In the genomic region with DNA sequence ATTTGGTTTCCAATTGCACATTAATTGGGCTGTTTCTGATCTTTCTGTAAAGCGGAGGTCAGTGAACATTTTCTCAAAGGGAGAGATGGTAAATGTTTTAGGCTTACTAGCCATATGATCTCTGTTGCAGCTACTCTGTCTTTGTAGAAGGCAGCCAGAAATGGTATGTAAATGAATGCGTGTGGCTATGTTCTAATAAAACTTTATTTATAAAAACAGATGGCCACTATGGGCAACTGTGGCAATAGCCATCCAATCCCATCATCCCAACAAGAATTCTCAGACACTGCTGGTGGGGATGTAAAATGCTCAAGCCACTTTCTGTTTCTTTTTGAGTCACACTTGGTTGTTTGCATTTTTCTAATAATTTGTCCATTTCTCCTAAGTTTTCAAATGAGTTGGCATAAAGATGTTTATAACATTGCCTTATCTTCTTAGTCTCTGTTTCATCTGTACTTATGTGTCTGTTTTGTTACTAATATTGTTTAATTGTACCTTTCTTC, we compare ENCODE assay signal across 18 cellular contexts.
DNase-seq lines count a peak whose midpoint lies in the region; ATAC-seq, FAIRE-seq and TF ChIP-seq lines count a peak whose summit lies in the region.
"Had no signal": no experiment of that assay in that cellular context is flagged by ENCODE, and none has a peak within 500 bp of the region (broad histone marks: within the 10 kb centered on the region; RNA-seq: fewer than 3 reads in every experiment).

No MANE protein-coding gene starts in this region.

- no peak overlapping the region for H3K27ac ChIP-seq in K562 (ENCODE audit: extremely low read depth, low read depth, low read length)
- H3K27ac ChIP-seq: 22Rv1; A549; BLaER1 treated with 17β-estradiol and CSF1 and Interleukin-3, amounts not matched to agents 10 nM and 100 nM; GM23248 had no signal

- H3K4me3 ChIP-seq in K562, result no peak overlapping the region
- H3K4me3 ChIP-seq in Caco-2 (ENCODE audit: low read depth, low read length), result no peak overlapping the region
- H3K4me3 ChIP-seq: A549; BLaER1 treated with 17β-estradiol and CSF1 and Interleukin-3, amounts not matched to agents 10 nM and 100 nM; GM23248 had no signal

- POLR2A ChIA-PET in activated CD8-positive, alpha-beta T cell treated with anti-CD3 and anti-CD28 coated beads, Interleukin-2, amount 10 ng/mL, durations not matched to agents 7 days and 5 days (lab: Charles Lee), result no interaction called here
- POLR2A ChIA-PET in activated CD8-positive, alpha-beta T cell treated with anti-CD3 and anti-CD28 coated beads for 36 hours (lab: Charles Lee), result no interaction called here
- POLR2A ChIA-PET in K562 (lab: Yijun Ruan, JAX) (interaction anchor here (0.5 kb wide), 1 partner anchor 203 kb away, joined by 3 read pairs; no protein-coding TSS in a partner anchor), Caco-2 (lab: Charles Lee) (no interaction called here)
- POLR2A ChIA-PET in activated CD4-positive, alpha-beta T cell treated with anti-CD3 and anti-CD28 coated beads for 36 hours (lab: Charles Lee), result no interaction called here

- BruUV-seq in K562 (replicated peaks; lab: Mats Ljungman, UMichigan), result no TSS peak
- no TSS peak for BruUV-seq in Caco-2 (replicated peaks; lab: Mats Ljungman, UMichigan)

- no peaks in the 10 kb centered on the region for H3K36me3 Mint-ChIP-seq in activated CD8-positive, alpha-beta T cell treated with anti-CD3 and anti-CD28 coated beads, Interleukin-2, amount 10 ng/mL, durations not matched to agents 7 days and 5 days (ENCODE audit: low read depth)
- no peaks in the 10 kb centered on the region for H3K36me3 Mint-ChIP-seq in activated CD8-positive, alpha-beta T cell treated with anti-CD3 and anti-CD28 coated beads for 36 hours (ENCODE audit: low read depth)
- H3K36me3 Mint-ChIP-seq in Caco-2 (ENCODE audit: insufficient read depth, unreplicated experiment), result no peaks in the 10 kb centered on the region
- H3K36me3 Mint-ChIP-seq in activated CD4-positive, alpha-beta T cell treated with anti-CD3 and anti-CD28 coated beads for 36 hours (ENCODE audit: low read depth), result no peaks in the 10 kb centered on the region
- H3K36me3 Mint-ChIP-seq: CD8-positive, alpha-beta T cell had no signal

- H3K27ac Mint-ChIP-seq in activated CD8-positive, alpha-beta T cell treated with anti-CD3 and anti-CD28 coated beads, Interleukin-2, amount 10 ng/mL, durations not matched to agents 7 days and 5 days, result no peak overlapping the region
- no peak overlapping the region for H3K27ac Mint-ChIP-seq in activated CD8-positive, alpha-beta T cell treated with anti-CD3 and anti-CD28 coated beads for 36 hours
- no peak overlapping the region for H3K27ac Mint-ChIP-seq in Caco-2 (ENCODE audit: unreplicated experiment)
- H3K27ac Mint-ChIP-seq in activated CD4-positive, alpha-beta T cell treated with anti-CD3 and anti-CD28 coated beads for 36 hours, result no peak overlapping the region
- H3K27ac Mint-ChIP-seq: B cell; CD8-positive, alpha-beta T cell had no signal

- no peak overlapping the region for H2AFZ ChIP-seq in K562 (ENCODE audit: low read depth, low read length)
- H2AFZ ChIP-seq: GM23248 had no signal

- no peak for TF ChIP-seq POLR2A in K562 (conservative IDR thresholded peaks at IDR 0.05)

- H3K36me3 ChIP-seq in K562 (ENCODE audit: control insufficient read depth, insufficient read depth, low read length) (no peaks in the 10 kb centered on the region), Caco-2 (ENCODE audit: control insufficient read depth, insufficient read depth, low read length) (no peaks in the 10 kb centered on the region)
- H3K36me3 ChIP-seq: BLaER1 treated with 17β-estradiol and CSF1 and Interleukin-3, amounts not matched to agents 10 nM and 100 nM had no signal

- DNase-seq in activated CD8-positive, alpha-beta T cell treated with anti-CD3 and anti-CD28 coated beads, Interleukin-2, amount 10 ng/mL, durations not matched to agents 7 days and 5 days, result peak; percentile 9
- DNase-seq in activated CD8-positive, alpha-beta T cell treated with anti-CD3 and anti-CD28 coated beads for 36 hours, result no peak
- DNase-seq in GM04503 (ENCODE audit: low read depth), result peak; percentile 17
- no peak for DNase-seq in K562 (ENCODE audit: extremely low read depth in 1 of 4, low spot score in 3 of 4)
- DNase-seq in Caco-2, result no peak
- no peak for DNase-seq in activated CD4-positive, alpha-beta T cell treated with anti-CD3 and anti-CD28 coated beads for 36 hours
- DNase-seq in activated CD4-positive, alpha-beta T cell treated with anti-CD3 and anti-CD28 coated beads, Interleukin-2, amount 50 U/mL, for 48 hours, result no peak
- DNase-seq: CD8-positive, alpha-beta T cell; GM23248; HCEC 1CT had no signal

- no peak for ATAC-seq in activated CD8-positive, alpha-beta T cell treated with anti-CD3 and anti-CD28 coated beads, Interleukin-2, amount 10 ng/mL, durations not matched to agents 7 days and 5 days
- ATAC-seq in activated CD8-positive, alpha-beta T cell treated with anti-CD3 and anti-CD28 coated beads for 36 hours, result no peak
- no peak for ATAC-seq in K562
- ATAC-seq in activated CD4-positive, alpha-beta T cell treated with anti-CD3 and anti-CD28 coated beads for 36 hours, result no peak
- ATAC-seq: A549; CD8-positive, alpha-beta T cell had no signal

- no peaks in the 10 kb centered on the region for H3K9me3 Mint-ChIP-seq in activated CD8-positive, alpha-beta T cell treated with anti-CD3 and anti-CD28 coated beads, Interleukin-2, amount 10 ng/mL, durations not matched to agents 7 days and 5 days (ENCODE audit: insufficient read depth)
- H3K9me3 Mint-ChIP-seq in activated CD8-positive, alpha-beta T cell treated with anti-CD3 and anti-CD28 coated beads for 36 hours, result peaks cover 3% of the 10 kb centered on the region
- H3K9me3 Mint-ChIP-seq in Caco-2 (ENCODE audit: unreplicated experiment), result no peaks in the 10 kb centered on the region
- peaks cover 4% of the 10 kb centered on the region for H3K9me3 Mint-ChIP-seq in activated CD4-positive, alpha-beta T cell treated with anti-CD3 and anti-CD28 coated beads for 36 hours (ENCODE audit: low read depth)

- FAIRE-seq in K562 (lab: Jason Lieb, UNC), result no peak
- FAIRE-seq: A549, D721Med, GM12892, GM18507, H54 had no signal

- 0% methylated on average over 2 of the region's 2 CpGs for WGBS in K562 (ENCODE audit: insufficient coverage, low coverage, missing lambda C conversion rate)

- CTCF ChIA-PET in activated CD8-positive, alpha-beta T cell treated with anti-CD3 and anti-CD28 coated beads, Interleukin-2, amount 10 ng/mL, durations not matched to agents 7 days and 5 days (lab: Charles Lee), result no interaction called here
- CTCF ChIA-PET in activated CD8-positive, alpha-beta T cell treated with anti-CD3 and anti-CD28 coated beads for 36 hours (lab: Charles Lee), result no interaction called here
- CTCF ChIA-PET in K562 (lab: Yijun Ruan, JAX; ENCODE audit: low intra/inter-chr PET ratio), result no interaction called here
- CTCF ChIA-PET in Caco-2 (lab: Charles Lee), result no interaction called here
- CTCF ChIA-PET in activated CD4-positive, alpha-beta T cell treated with anti-CD3 and anti-CD28 coated beads for 36 hours (lab: Charles Lee), result no interaction called here

- H3K79me2 ChIP-seq in K562 (ENCODE audit: control insufficient read depth, insufficient read depth, low read length), result no peaks in the 10 kb centered on the region

- intact Hi-C loops in activated CD8-positive, alpha-beta T cell treated with anti-CD3 and anti-CD28 coated beads for 36 hours (cut with micrococcal nuclease), result no loop called here
- intact Hi-C loops in K562 (cut with micrococcal nuclease) (no loop called here), Caco-2 (cut with micrococcal nuclease; ENCODE audit: unreplicated experiment) (no loop called here)
- intact Hi-C loops in activated CD4-positive, alpha-beta T cell treated with anti-CD3 and anti-CD28 coated beads for 36 hours (cut with DNase I, micrococcal nuclease), result no loop called here

- H3K27me3 ChIP-seq in K562 (ENCODE audit: control insufficient read depth in 2 of 2, insufficient read depth in 2 of 2, low read length in 2 of 2) (no peaks in the 10 kb centered on the region), Caco-2 (replicated peaks; ENCODE audit: control insufficient read depth, insufficient read depth, low read length) (no peaks in the 10 kb centered on the region)
- H3K27me3 ChIP-seq: BLaER1 treated with 17β-estradiol and CSF1 and Interleukin-3, amounts not matched to agents 10 nM and 100 nM had no signal

- no peak overlapping the region for H3K9ac ChIP-seq in K562 (ENCODE audit: insufficient read depth in 1 of 2, low read depth in 2 of 2, low read length in 2 of 2)
- H3K9ac ChIP-seq: BLaER1 treated with 17β-estradiol and CSF1 and Interleukin-3, amounts not matched to agents 10 nM and 100 nM; GM23248 had no signal

- TF ChIP-seq RAD21 in K562 (CRISPR knock-in tag; conservative IDR thresholded peaks at IDR 0.05 in 1 of 2, IDR thresholded peaks at IDR 0.05 in 1 of 2), result no peak

- in situ Hi-C loops in K562 (cut with MboI), result no loop called here

- no peak overlapping the region for H3K4me3 Mint-ChIP-seq in activated CD8-positive, alpha-beta T cell treated with anti-CD3 and anti-CD28 coated beads, Interleukin-2, amount 10 ng/mL, durations not matched to agents 7 days and 5 days
- H3K4me3 Mint-ChIP-seq in activated CD8-positive, alpha-beta T cell treated with anti-CD3 and anti-CD28 coated beads for 36 hours, result no peak overlapping the region
- H3K4me3 Mint-ChIP-seq in Caco-2 (ENCODE audit: unreplicated experiment), result no peak overlapping the region
- H3K4me3 Mint-ChIP-seq in activated CD4-positive, alpha-beta T cell treated with anti-CD3 and anti-CD28 coated beads for 36 hours, result no peak overlapping the region
- H3K4me3 Mint-ChIP-seq: B cell; CD8-positive, alpha-beta T cell had no signal

- H3K9me3 ChIP-seq in K562 (replicated peaks; ENCODE audit: control insufficient read depth, insufficient read depth, low read depth, low read length), result no peaks in the 10 kb centered on the region
- H3K9me3 ChIP-seq in Caco-2, result no peaks in the 10 kb centered on the region
- H3K9me3 ChIP-seq: A549 had no signal

- H4K20me1 ChIP-seq in K562 (replicated peaks; ENCODE audit: control insufficient read depth, insufficient read depth, low read length), result no peaks in the 10 kb centered on the region; the same call in 1 of the 2 replicates
- H4K20me1 ChIP-seq: BLaER1 treated with 17β-estradiol and CSF1 and Interleukin-3, amounts not matched to agents 10 nM and 100 nM had no signal

- no peak overlapping the region for H3K4me2 ChIP-seq in K562 (ENCODE audit: insufficient read depth, low read length)
- H3K4me2 ChIP-seq: A549; BLaER1 treated with 17β-estradiol and CSF1 and Interleukin-3, amounts not matched to agents 10 nM and 100 nM had no signal

- no peaks in the 10 kb centered on the region for H3K4me1 Mint-ChIP-seq in activated CD8-positive, alpha-beta T cell treated with anti-CD3 and anti-CD28 coated beads, Interleukin-2, amount 10 ng/mL, durations not matched to agents 7 days and 5 days (ENCODE audit: low read depth)
- H3K4me1 Mint-ChIP-seq in activated CD8-positive, alpha-beta T cell treated with anti-CD3 and anti-CD28 coated beads for 36 hours (ENCODE audit: low read depth), result no peaks in the 10 kb centered on the region
- H3K4me1 Mint-ChIP-seq in Caco-2 (ENCODE audit: low read depth, unreplicated experiment), result no peaks in the 10 kb centered on the region
- no peaks in the 10 kb centered on the region for H3K4me1 Mint-ChIP-seq in activated CD4-positive, alpha-beta T cell treated with anti-CD3 and anti-CD28 coated beads for 36 hours
- H3K4me1 Mint-ChIP-seq: B cell had no signal

- H3K27me3 Mint-ChIP-seq in activated CD8-positive, alpha-beta T cell treated with anti-CD3 and anti-CD28 coated beads, Interleukin-2, amount 10 ng/mL, durations not matched to agents 7 days and 5 days (ENCODE audit: low read depth), result peaks cover 5% of the 10 kb centered on the region
- H3K27me3 Mint-ChIP-seq in activated CD8-positive, alpha-beta T cell treated with anti-CD3 and anti-CD28 coated beads for 36 hours, result peaks cover 14% of the 10 kb centered on the region
- H3K27me3 Mint-ChIP-seq in Caco-2 (ENCODE audit: insufficient read depth, unreplicated experiment), result peaks cover 23% of the 10 kb centered on the region
- peaks cover 25% of the 10 kb centered on the region for H3K27me3 Mint-ChIP-seq in activated CD4-positive, alpha-beta T cell treated with anti-CD3 and anti-CD28 coated beads for 36 hours

- H3K9me1 ChIP-seq in K562 (ENCODE audit: control insufficient read depth, insufficient read depth, low read length), result no peaks in the 10 kb centered on the region

- no peak for TF ChIP-seq EP300 in K562 (IDR thresholded peaks at IDR 0.05; ENCODE audit: low read length)

- H3K4me1 ChIP-seq in K562 (replicated peaks in 1 of 2; ENCODE audit: control insufficient read depth in 2 of 2, insufficient read depth in 2 of 2, low read length in 2 of 2) (no peaks in the 10 kb centered on the region), Caco-2 (no peaks in the 10 kb centered on the region)
- H3K4me1 ChIP-seq: A549; BLaER1 treated with 17β-estradiol and CSF1 and Interleukin-3, amounts not matched to agents 10 nM and 100 nM had no signal

- TF ChIP-seq CTCF in activated CD8-positive, alpha-beta T cell treated with anti-CD3 and anti-CD28 coated beads for 36 hours (IDR thresholded peaks at IDR 0.05), result no peak
- TF ChIP-seq CTCF in K562 (IDR thresholded peaks at IDR 0.05 in 2 of 3, conservative IDR thresholded peaks at IDR 0.05 in 1 of 3; ENCODE audit: insufficient read depth in 2 of 3, low read depth in 1 of 3, low read length in 3 of 3), result no peak
- no peak for TF ChIP-seq CTCF in Caco-2 (IDR thresholded peaks at IDR 0.05; ENCODE audit: insufficient read depth in 1 of 2, low read depth in 1 of 2, low read length in 1 of 2, severe bottlenecking in 1 of 2, unreplicated experiment in 1 of 2)

Comparison
In these comparisons a context has a peak if more than half of its experiments do, and no peak if none do; other contexts are left out.
1. DNase-seq: peak in activated CD8-positive, alpha-beta T cell treated with anti-CD3 and anti-CD28 coated beads, Interleukin-2, amount 10 ng/mL, durations not matched to agents 7 days and 5 days (single experiment) and GM04503 (single experiment); none in activated CD8-positive, alpha-beta T cell treated with anti-CD3 and anti-CD28 coated beads for 36 hours (single experiment), K562 (0 of 4), Caco-2 (0 of 2), activated CD4-positive, alpha-beta T cell treated with anti-CD3 and anti-CD28 coated beads for 36 hours (single experiment) and activated CD4-positive, alpha-beta T cell treated with anti-CD3 and anti-CD28 coated beads, Interleukin-2, amount 50 U/mL, for 48 hours (0 of 2).